19 cellular contexts compared by ENCODE assay signal in the genomic region with DNA sequence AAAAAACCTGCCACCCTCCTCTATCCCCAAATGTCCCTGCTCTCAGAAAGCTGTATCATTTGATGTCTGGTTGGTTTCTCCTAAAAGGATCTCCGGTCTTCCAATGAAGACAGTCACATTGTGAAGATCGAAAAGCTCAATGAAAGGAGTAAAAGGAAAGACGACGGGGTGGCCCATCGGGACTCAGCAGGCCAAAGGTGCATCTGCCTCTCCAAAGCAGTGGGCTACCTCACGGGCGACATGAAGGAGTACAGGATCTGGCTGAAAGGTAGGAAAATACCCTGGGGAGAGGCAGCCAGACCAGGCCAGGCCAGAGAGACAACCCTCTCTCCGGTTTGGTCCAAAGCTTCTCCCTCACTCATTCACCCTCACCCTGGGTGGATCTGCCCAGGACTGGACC. TPM values are rescaled to one million over a fixed set of nuclear protein-coding genes. Genes with fewer than 3 reads are reported as not detected.
DNase-seq lines count a peak whose midpoint lies in the region; ATAC-seq and TF ChIP-seq lines count a peak whose summit lies in the region.
"Had no signal": no experiment of that assay in that cellular context is flagged by ENCODE, and none has a peak within 500 bp of the region (broad histone marks: within the 10 kb centered on the region; RNA-seq: fewer than 3 reads in every experiment).

No MANE protein-coding gene starts in this region.

- no peak for DNase-seq in RWPE2 (ENCODE audit: low spot score)
- peak; percentile 38 for DNase-seq in endodermal cell
- no peak for DNase-seq in neuronal stem cell (ENCODE audit: low spot score)
- DNase-seq in upper lobe of right lung, result no peak
- DNase-seq in cardiac septum (ENCODE audit: low spot score), result no peak
- DNase-seq in G401 (ENCODE audit: low spot score), result no peak
- DNase-seq: C1 segment of cervical spinal cord; CD8-positive, alpha-beta memory T cell; NCI-H1417 treated with DMSO at 0.1 percent for 48 hours; NCI-H187 treated with DMSO at 0.1 percent for 48 hours; NCI-H524; NCI-H82; OCI-M1; SIG-M5 had no signal

- H3K9ac ChIP-seq in endodermal cell (ENCODE audit: extremely low read depth, low read length, poor library complexity, severe bottlenecking), result no peak overlapping the region
- H3K9ac ChIP-seq in neuronal stem cell (ENCODE audit: low read depth, low read length, poor library complexity), result no peak overlapping the region
- H3K9ac ChIP-seq: KMS-11 had no signal

- no peaks in the 10 kb centered on the region for H3K36me3 Mint-ChIP-seq in endodermal cell (ENCODE audit: low read depth)
- H3K36me3 Mint-ChIP-seq: CD8-positive, alpha-beta memory T cell had no signal

- H2BK15ac ChIP-seq in neuronal stem cell (ENCODE audit: low read length), result no peak overlapping the region

- intact Hi-C loops in upper lobe of right lung (cut with DNase I), result no loop called here
- intact Hi-C loops in cardiac septum (cut with DNase I), result no loop called here

- H3K4me3 ChIP-seq in RWPE2 (ENCODE audit: severe bottlenecking) (no peak overlapping the region), endodermal cell (ENCODE audit: low read length) (no peak overlapping the region), neuronal stem cell (ENCODE audit: low read length in 2 of 2) (no peak overlapping the region), upper lobe of right lung (no peak overlapping the region)
- H3K4me3 ChIP-seq: HAP-1 had no signal

- H3K9me3 ChIP-seq in RWPE2 (ENCODE audit: severe bottlenecking) (no peaks in the 10 kb centered on the region), endodermal cell (ENCODE audit: control insufficient read depth, low read length) (no peaks in the 10 kb centered on the region), neuronal stem cell (replicated peaks in 1 of 2; ENCODE audit: control insufficient read depth in 2 of 2, insufficient read depth in 1 of 2, low read depth in 1 of 2, low read length in 2 of 2) (no peaks in the 10 kb centered on the region), upper lobe of right lung (no peaks in the 10 kb centered on the region)
- H3K9me3 ChIP-seq: HAP-1 had no signal

- H3K23ac ChIP-seq in neuronal stem cell (ENCODE audit: low read depth, low read length, poor library complexity), result no peak overlapping the region

- H3K27ac ChIP-seq in RWPE2 (ENCODE audit: poor library complexity, severe bottlenecking) (peak overlapping the region; percentile 74), endodermal cell (ENCODE audit: low read depth, low read length) (no peak overlapping the region), neuronal stem cell (replicated peaks; ENCODE audit: low read length) (peak overlapping the region; percentile 37), upper lobe of right lung (peak overlapping the region; percentile 4)
- H3K27ac ChIP-seq: HL-60, KMS-11 had no signal

- no peak for TF ChIP-seq CTCF in RWPE2 (IDR thresholded peaks at IDR 0.05; ENCODE audit: poor library complexity, severe bottlenecking)
- TF ChIP-seq CTCF in endodermal cell (conservative IDR thresholded peaks at IDR 0.05), result no peak
- TF ChIP-seq CTCF in upper lobe of right lung (IDR thresholded peaks at IDR 0.05), result no peak

- H3K27me3 ChIP-seq in RWPE2 (ENCODE audit: insufficient read depth, poor library complexity, severe bottlenecking), result no peaks in the 10 kb centered on the region
- peaks cover 26% of the 10 kb centered on the region for H3K27me3 ChIP-seq in endodermal cell (ENCODE audit: control insufficient read depth, insufficient read depth, low read length, poor library complexity, severe bottlenecking)
- no peaks in the 10 kb centered on the region for H3K27me3 ChIP-seq in neuronal stem cell (ENCODE audit: control insufficient read depth in 3 of 3, insufficient read depth in 3 of 3, low read depth in 1 of 3, low read length in 3 of 3)
- no peaks in the 10 kb centered on the region for H3K27me3 ChIP-seq in upper lobe of right lung

- H3K4ac ChIP-seq in neuronal stem cell (ENCODE audit: low read length), result no peak overlapping the region

- in situ Hi-C loops in G401 (cut with HindIII; ENCODE audit: low sequenced_read_pairs), result no loop called here

- H3K4me2 ChIP-seq in neuronal stem cell (ENCODE audit: insufficient read depth, low read length, poor library complexity, severe bottlenecking), result no peak overlapping the region
- H3K4me2 ChIP-seq: KMS-11 had no signal

- no peak overlapping the region for H2AFZ ChIP-seq in neuronal stem cell (ENCODE audit: low read length)

- peaks cover 30% of the 10 kb centered on the region for H3K27me3 Mint-ChIP-seq in endodermal cell (ENCODE audit: insufficient read depth)

- H3K4me1 ChIP-seq in RWPE2 (ENCODE audit: insufficient read depth, poor library complexity, severe bottlenecking) (peaks cover 23% of the 10 kb centered on the region), endodermal cell (ENCODE audit: control insufficient read depth, insufficient read depth, low read length) (peaks cover 21% of the 10 kb centered on the region), neuronal stem cell (ENCODE audit: control insufficient read depth in 2 of 2, insufficient read depth in 1 of 2, low read depth in 1 of 2, low read length in 2 of 2) (peaks cover 21 to 27% of the 10 kb centered on the region in 2 donors), upper lobe of right lung (peaks cover 3% of the 10 kb centered on the region)
- H3K4me1 ChIP-seq: HAP-1 had no signal

- peaks cover 46% of the 10 kb centered on the region for H3K4me1 Mint-ChIP-seq in endodermal cell

- no peak overlapping the region for H3K4me3 Mint-ChIP-seq in endodermal cell
- H3K4me3 Mint-ChIP-seq: CD8-positive, alpha-beta memory T cell had no signal

- H3K36me3 ChIP-seq in RWPE2 (ENCODE audit: low read depth) (no peaks in the 10 kb centered on the region), endodermal cell (ENCODE audit: control insufficient read depth, insufficient read depth, low read length) (no peaks in the 10 kb centered on the region), neuronal stem cell (replicated peaks in 1 of 2; ENCODE audit: control insufficient read depth in 2 of 2, insufficient read depth in 2 of 2, low read length in 2 of 2) (no peaks in the 10 kb centered on the region), upper lobe of right lung (no peaks in the 10 kb centered on the region)
- H3K36me3 ChIP-seq: HAP-1 had no signal

- no peak overlapping the region for H2BK5ac ChIP-seq in neuronal stem cell (ENCODE audit: low read length)

- H3K18ac ChIP-seq in neuronal stem cell (ENCODE audit: low read length), result peak overlapping the region; percentile 81

- H2BK120ac ChIP-seq in neuronal stem cell (ENCODE audit: low read depth, low read length), result no peak overlapping the region

- no peak overlapping the region for H4K8ac ChIP-seq in neuronal stem cell (ENCODE audit: low read depth, low read length)

- WGBS in endodermal cell (ENCODE audit: insufficient coverage in 1 of 2, insufficient read length in 1 of 2), 2 experiments, result 89 to 96% methylated on average over 7 to 8 of the region's 8 CpGs
- no CpG with 5 or more reads among the region's 8 CpGs for WGBS in neuronal stem cell (ENCODE audit: extremely low coverage in 2 of 2, insufficient read length in 2 of 2, insufficient replicate concordance in 1 of 2), 2 donors

- no peak overlapping the region for H3K14ac ChIP-seq in neuronal stem cell (ENCODE audit: low read length)

- H4K91ac ChIP-seq in neuronal stem cell (ENCODE audit: low read depth, low read length, poor library complexity), result no peak overlapping the region

- H2AK5ac ChIP-seq in neuronal stem cell (ENCODE audit: low read depth, low read length), result peak overlapping the region; percentile 7

- no peaks in the 10 kb centered on the region for H3K79me1 ChIP-seq in neuronal stem cell (ENCODE audit: low read depth, low read length)

- H2BK12ac ChIP-seq in neuronal stem cell (ENCODE audit: low read length), result no peak overlapping the region

- no peaks in the 10 kb centered on the region for H3K9me3 Mint-ChIP-seq in endodermal cell
- H3K9me3 Mint-ChIP-seq: CD8-positive, alpha-beta memory T cell had no signal

- H3K27ac Mint-ChIP-seq in endodermal cell, result no peak overlapping the region

- ATAC-seq in RWPE2 (ENCODE audit: low read depth) (no peak), upper lobe of right lung (no peak), GM21360 (IDR thresholded peaks at IDR 0.05; ENCODE audit: unreplicated experiment) (no peak)

RNA-seq across cellular contexts. Expression of a gene that starts 10.3 kb away (rescaled TPM):
- total RNA-seq in endodermal cell (under 1 TPM in 1 of 2 donors, not detected in 1; 0.09 TPM), upper lobe of right lung (not detected), cardiac septum (0.11 TPM)
- polyA plus RNA-seq in endodermal cell (2013, experiment 1 of 2), result 0.21 TPM
- 0.33 TPM for polyA plus RNA-seq in endodermal cell (2013, experiment 2 of 2)
- 0.04 TPM for polyA plus RNA-seq in neuronal stem cell (2013, experiment 1 of 2)
- polyA plus RNA-seq in neuronal stem cell (2013, experiment 2 of 2), result 0.03 TPM
- total RNA-seq in G401 (2014; rRNA removed; shearing (Covaris generic)), result not detected in 2 replicates
- total RNA-seq: HT1080 had no signal
